Comparison of ENCODE assay signal across 16 cellular contexts in the genomic region with DNA sequence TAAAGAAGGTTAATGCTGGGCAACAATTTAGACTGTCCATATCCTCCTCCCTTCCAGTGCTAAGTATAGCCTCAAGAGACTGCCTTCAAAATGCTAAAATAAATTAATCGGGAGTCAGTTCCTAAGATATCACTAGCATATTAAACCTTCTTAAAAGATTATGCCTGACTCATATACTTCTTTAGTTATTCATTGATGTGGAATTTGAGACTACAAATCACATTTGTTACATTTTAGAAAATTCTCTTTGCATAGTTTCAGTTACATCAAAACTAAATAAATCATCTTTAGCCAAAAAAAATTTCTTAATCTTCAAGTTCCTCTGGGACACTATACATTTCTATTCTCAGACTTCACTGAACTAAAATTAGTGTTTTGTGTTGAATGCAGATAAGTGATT.
DNase-seq lines count a peak whose midpoint lies in the region; ATAC-seq and TF ChIP-seq lines count a peak whose summit lies in the region.
"Had no signal": no experiment of that assay in that cellular context is flagged by ENCODE, and none has a peak within 500 bp of the region (broad histone marks: within the 10 kb centered on the region; RNA-seq: fewer than 3 reads in every experiment).

No MANE protein-coding gene starts in this region.

- CTCF ChIA-PET in HEK293T (lab: Yijun Ruan, JAX), result interaction anchor here (0.9 kb wide), 1 partner anchor 10 kb away, joined by 3 read pairs; no protein-coding TSS in a partner anchor

- peaks cover 8% of the 10 kb centered on the region for H3K4me1 ChIP-seq in foreskin keratinocyte
- H3K4me1 ChIP-seq: SJSA1 had no signal

- POLR2A ChIA-PET in HEK293T (lab: Yijun Ruan, JAX), result no interaction called here

- no peak overlapping the region for H3K4me3 ChIP-seq in cardiac fibroblast (replicated peaks in 1 of 2; ENCODE audit: low read depth in 2 of 2, low read length in 2 of 2)
- H3K4me3 ChIP-seq: PC-9, SJSA1 had no signal

- peak; percentile 9 for ATAC-seq in foreskin keratinocyte
- ATAC-seq in GM18861 (IDR thresholded peaks at IDR 0.05; ENCODE audit: unreplicated experiment), result no peak

- no peak overlapping the region for H3K27ac ChIP-seq in foreskin keratinocyte
- H3K27ac ChIP-seq: PC-9, SJSA1 had no signal

- TF ChIP-seq CTCF in cardiac fibroblast (IDR thresholded peaks at IDR 0.05; ENCODE audit: low read depth, low read length), result no peak
- TF ChIP-seq CTCF in foreskin keratinocyte (conservative IDR thresholded peaks at IDR 0.05), result no peak

- no peaks in the 10 kb centered on the region for H3K27me3 ChIP-seq in foreskin keratinocyte
- H3K27me3 ChIP-seq: SJSA1 had no signal

- peak; percentile 24 for DNase-seq in LHCN-M2 (ENCODE audit: low read depth)
- peak; percentile 15 to 46 for DNase-seq in cardiac fibroblast (ENCODE audit: low read depth in 2 of 2)
- DNase-seq in foreskin keratinocyte, result peak in 1 of 2 donors; percentile 11
- DNase-seq in stromal cell of bone marrow (ENCODE audit: low read depth), result peak; percentile 17
- no peak for DNase-seq in HEK293T (ENCODE audit: extremely low spot score)
- no peak for DNase-seq in NCI-H1048 (lab: John Stamatoyannopoulos, UW)
- DNase-seq: C1 segment of cervical spinal cord, DMS79 treated with DMSO at 0.1 percent for 48 hours, HFFc6, NCI-H2029, NCI-H2171 treated with DMSO at 0.1 percent for 48 hours, NCI-H510A, NCI-H774, PC-9 had no signal

TF ChIP-seq in HEK293T, 16 proteins besides CTCF, POLR2A, EP300 and RAD21:
- no peak for TF ChIP-seq ARNT (IDR thresholded peaks at IDR 0.05)
- no peak for TF ChIP-seq TARDBP (IDR thresholded peaks at IDR 0.05)
- no peak for TF ChIP-seq ZNF384 (IDR thresholded peaks at IDR 0.05)
- no peak for TF ChIP-seq SUZ12 (IDR thresholded peaks at IDR 0.05)
- TF ChIP-seq BHLHE40 (IDR thresholded peaks at IDR 0.05; ENCODE audit: borderline replicate concordance), result no peak
- TF ChIP-seq PKNOX1 (IDR thresholded peaks at IDR 0.05), result no peak
- TF ChIP-seq ELF4 (IDR thresholded peaks at IDR 0.05), result no peak
- no peak for TF ChIP-seq SP1 (IDR thresholded peaks at IDR 0.05)
- no peak for TF ChIP-seq LEF1 (IDR thresholded peaks at IDR 0.05; ENCODE audit: borderline replicate concordance)
- TF ChIP-seq FOXA1 (IDR thresholded peaks at IDR 0.05), result no peak
- TF ChIP-seq CTBP1 (IDR thresholded peaks at IDR 0.05; ENCODE audit: borderline replicate concordance), result no peak
- no peak for TF ChIP-seq HDGF (IDR thresholded peaks at IDR 0.05; ENCODE audit: borderline replicate concordance)
- no peak for TF ChIP-seq NFRKB (IDR thresholded peaks at IDR 0.05)
- TF ChIP-seq L3MBTL2 (conservative IDR thresholded peaks at IDR 0.05), result no peak
- no peak for TF ChIP-seq FOXK2 (IDR thresholded peaks at IDR 0.05)
TF ChIP-seq in HEK293T: peak in this region for 0.

Comparison
In these comparisons a context has a peak if more than half of its experiments do, and no peak if none do; other contexts are left out.
1. DNase-seq: peak in LHCN-M2 (single experiment), cardiac fibroblast (2 of 2) and stromal cell of bone marrow (single experiment); none in HEK293T (single experiment) and NCI-H1048 (single experiment).